22 cellular contexts compared by ENCODE assay signal in genomic region chr6:155450194-155450593, GRCh38. TPM values are rescaled to one million over a fixed set of nuclear protein-coding genes. Genes with fewer than 3 reads are reported as not detected.
DNase-seq lines count a peak whose midpoint lies in the region; ATAC-seq and TF ChIP-seq lines count a peak whose summit lies in the region.
"Had no signal": no experiment of that assay in that cellular context is flagged by ENCODE, and none has a peak within 500 bp of the region (broad histone marks: within the 10 kb centered on the region; RNA-seq: fewer than 3 reads in every experiment).

No MANE protein-coding gene starts in this region.

- no peaks in the 10 kb centered on the region for H3K36me3 Mint-ChIP-seq in endothelial cell (ENCODE audit: low read depth, unreplicated experiment)

- no peak overlapping the region for H3K9ac ChIP-seq in BLaER1 treated with 17β-estradiol and CSF1 and Interleukin-3, amounts not matched to agents 10 nM and 100 nM
- no peak overlapping the region for H3K9ac ChIP-seq in parathyroid adenoma

- TF ChIP-seq POLR2A in testis (IDR thresholded peaks at IDR 0.05), result no peak

- no peaks in the 10 kb centered on the region for H3K79me2 ChIP-seq in parathyroid adenoma

- H3K4me2 ChIP-seq in BLaER1 treated with 17β-estradiol and CSF1 and Interleukin-3, amounts not matched to agents 10 nM and 100 nM, result peak overlapping the region in 7 of 11 experiments; percentile 25 to 74 (median 54); a peak in 8 of 22 replicates
- no peak overlapping the region for H3K4me2 ChIP-seq in parathyroid adenoma (ENCODE audit: low read length)

- H3K4me3 ChIP-seq in BLaER1 treated with 17β-estradiol and CSF1 and Interleukin-3, amounts not matched to agents 10 nM and 100 nM, result no peak overlapping the region
- H3K4me3 ChIP-seq in parathyroid adenoma (ENCODE audit: low read depth, low read length) (no peak overlapping the region), testis (no peak overlapping the region)
- H3K4me3 ChIP-seq: GM12878, K562, Peyer's patch, SJSA1 had no signal

- H3K27ac Mint-ChIP-seq in endothelial cell (ENCODE audit: unreplicated experiment), result peak overlapping the region; percentile 92
- H3K27ac Mint-ChIP-seq: CD4-positive, alpha-beta T cell; T-helper 1 cell treated with Interleukin-12 subunit alpha and Interleukin-12 subunit beta and Interleukin-4 antibody, amounts not matched to agents 30 μg/mL and 1 μg/mL, for 36 hours had no signal

- H3K9me3 ChIP-seq in BLaER1 treated with 17β-estradiol and CSF1 and Interleukin-3, amounts not matched to agents 10 nM and 100 nM (replicated peaks in 1 of 11), result 0 out of 22 replicates have a peak, but pooled peaks cover 0 to 3% (median 0%) of the 10 kb centered on the region in 11 experiments
- H3K9me3 ChIP-seq in parathyroid adenoma (ENCODE audit: control insufficient read depth, low read length) (no peaks in the 10 kb centered on the region), testis (no peaks in the 10 kb centered on the region)
- H3K9me3 ChIP-seq: Peyer's patch, SJSA1 had no signal

- DNase-seq in NCI-H146 (lab: John Stamatoyannopoulos, UW), result peak; percentile 57
- DNase-seq in endothelial cell (ENCODE audit: low spot score), result no peak
- no peak for DNase-seq in testis
- DNase-seq: CD4-positive, alpha-beta T cell; DMS 273 treated with DMSO at 0.1 percent for 48 hours; GOT3; MM.1S; NCI-H1048; NCI-H1930; NCI-H226; NCI-H510A treated with DMSO at 0.1 percent for 48 hours; Peyer's patch had no signal

- H3K27me3 ChIP-seq in BLaER1 treated with 17β-estradiol and CSF1 and Interleukin-3, amounts not matched to agents 10 nM and 100 nM, result no peaks in the 10 kb centered on the region
- no peaks in the 10 kb centered on the region for H3K27me3 ChIP-seq in parathyroid adenoma (ENCODE audit: control insufficient read depth, insufficient read depth, low read length)
- H3K27me3 ChIP-seq in testis, result no peaks in the 10 kb centered on the region
- H3K27me3 ChIP-seq: Peyer's patch, SJSA1 had no signal

- no peaks in the 10 kb centered on the region for H3K9me3 Mint-ChIP-seq in endothelial cell (ENCODE audit: unreplicated experiment)
- H3K9me3 Mint-ChIP-seq: CD4-positive, alpha-beta T cell; T-helper 1 cell treated with Interleukin-12 subunit alpha and Interleukin-12 subunit beta and Interleukin-4 antibody, amounts not matched to agents 30 μg/mL and 1 μg/mL, for 36 hours had no signal

- intact Hi-C loops in testis (cut with DNase I; ENCODE audit: low total_unique reads), result no loop called here

- peaks cover 8 to 22% (median 15%) of the 10 kb centered on the region in 10 experiments; a peak in 19 of 20 replicates for H3K4me1 ChIP-seq in BLaER1 treated with 17β-estradiol and CSF1 and Interleukin-3, amounts not matched to agents 10 nM and 100 nM
- H3K4me1 ChIP-seq in parathyroid adenoma, result no peaks in the 10 kb centered on the region
- H3K4me1 ChIP-seq in testis, result peaks cover 18% of the 10 kb centered on the region
- H3K4me1 ChIP-seq: Peyer's patch, SJSA1 had no signal

- H3K27me3 Mint-ChIP-seq in endothelial cell (ENCODE audit: unreplicated experiment), result peaks cover 1% of the 10 kb centered on the region

- no peaks in the 10 kb centered on the region for H3K36me3 ChIP-seq in BLaER1 treated with 17β-estradiol and CSF1 and Interleukin-3, amounts not matched to agents 10 nM and 100 nM
- H3K36me3 ChIP-seq in parathyroid adenoma (ENCODE audit: control insufficient read depth, insufficient read depth, low read length) (no peaks in the 10 kb centered on the region), testis (ENCODE audit: low read depth, missing control alignments) (no peaks in the 10 kb centered on the region)
- H3K36me3 ChIP-seq: Peyer's patch, SJSA1 had no signal

- H4K20me1 ChIP-seq in BLaER1 treated with 17β-estradiol and CSF1 and Interleukin-3, amounts not matched to agents 10 nM and 100 nM, result no peaks in the 10 kb centered on the region

- 73 to 87% methylated on average over 3 of the region's 3 CpGs for WGBS in testis, 2 donors

- peaks cover 46% of the 10 kb centered on the region for H3K4me1 Mint-ChIP-seq in endothelial cell (ENCODE audit: unreplicated experiment)

- no peak for TF ChIP-seq CTCF in endothelial cell (IDR thresholded peaks at IDR 0.05; ENCODE audit: unreplicated experiment)
- TF ChIP-seq CTCF in parathyroid adenoma (IDR thresholded peaks at IDR 0.05), result no peak
- TF ChIP-seq CTCF in testis (IDR thresholded peaks at IDR 0.05), result no peak

- no peak overlapping the region for H3K27ac ChIP-seq in BLaER1 treated with 17β-estradiol and CSF1 and Interleukin-3, amounts not matched to agents 10 nM and 100 nM
- H3K27ac ChIP-seq in parathyroid adenoma (no peak overlapping the region), testis (peak overlapping the region in 1 of 2 donors; percentile 13)
- H3K27ac ChIP-seq: Peyer's patch, SJSA1 had no signal

- no peak for ATAC-seq in GM18868 (IDR thresholded peaks at IDR 0.05; ENCODE audit: unreplicated experiment)
- no peak for ATAC-seq in HG03175 (IDR thresholded peaks at IDR 0.05; ENCODE audit: unreplicated experiment)
- ATAC-seq: GM12878, K562 had no signal

- H3K4me3 Mint-ChIP-seq in endothelial cell (ENCODE audit: unreplicated experiment), result no peak overlapping the region
- H3K4me3 Mint-ChIP-seq: CD4-positive, alpha-beta T cell; T-helper 1 cell treated with Interleukin-12 subunit alpha and Interleukin-12 subunit beta and Interleukin-4 antibody, amounts not matched to agents 30 μg/mL and 1 μg/mL, for 36 hours had no signal

- H2AFZ ChIP-seq in parathyroid adenoma, result peak overlapping the region; percentile 1

RNA-seq across cellular contexts. Expression of gene NOX3, which starts 5.4 kb away (rescaled TPM):
- total RNA-seq in endothelial cell (ENCODE audit: unreplicated experiment), result not detected
- total RNA-seq in testis, result not detected
- not detected for polyA plus RNA-seq in testis (ENCODE audit: insufficient read depth, low read depth, low replicate concordance)
- total RNA-seq: A673; CD4-positive, alpha-beta T cell; GM12878; K562; Peyer's patch; SJSA1 had no signal
- polyA plus RNA-seq: BJ, GM12878, K562 had no signal
